In the genomic region with DNA sequence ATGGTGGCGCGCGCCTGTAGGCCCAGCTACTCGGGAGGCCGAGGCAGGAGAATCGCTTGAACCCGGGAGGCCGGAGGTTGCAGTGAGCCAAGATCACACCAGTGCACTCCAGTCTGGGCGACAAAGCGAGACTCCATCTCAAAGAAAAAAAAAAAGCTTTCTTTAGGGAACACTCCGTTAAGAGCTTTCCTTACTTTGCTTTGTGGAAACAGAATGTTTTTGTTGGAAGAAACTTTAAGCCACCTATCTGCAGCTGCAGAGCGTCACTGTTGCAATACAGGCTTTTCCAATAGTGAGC, we compare ENCODE assay signal across 8 cellular contexts. TPM values are rescaled to one million over a fixed set of nuclear protein-coding genes. Genes with fewer than 3 reads are reported as not detected.
DNase-seq lines count a peak whose midpoint lies in the region; TF ChIP-seq lines count a peak whose summit lies in the region.

No MANE protein-coding gene starts in this region.

- peak overlapping the region; percentile 75 for H2AFZ ChIP-seq in hepatocyte

- H3K27ac ChIP-seq in HL-60 (replicated peaks) (peak overlapping the region; percentile 88), hepatocyte (peak overlapping the region; percentile 93), spleen (peak overlapping the region; percentile 96 to 99 (median 98))

- H3K4me2 ChIP-seq in hepatocyte, result peak overlapping the region; percentile 90

- H3K4me3 Mint-ChIP-seq in activated CD4-positive, alpha-beta memory T cell treated with anti-CD3 and anti-CD28 coated beads, Interleukin-2, amount 10 ng/mL, durations not matched to agents 7 days and 5 days, result peak overlapping the region; percentile 84

- H4K20me1 ChIP-seq in hepatocyte (ENCODE audit: insufficient read depth, poor library complexity, severe bottlenecking), result no peaks in the 10 kb centered on the region

- no peaks in the 10 kb centered on the region for H3K9me2 ChIP-seq in hepatocyte (replicated peaks; ENCODE audit: insufficient read depth)

- peaks cover 24% of the 10 kb centered on the region for H3K9me3 Mint-ChIP-seq in activated CD4-positive, alpha-beta memory T cell treated with anti-CD3 and anti-CD28 coated beads, Interleukin-2, amount 10 ng/mL, durations not matched to agents 7 days and 5 days

- CTCF ChIA-PET in activated CD4-positive, alpha-beta memory T cell treated with anti-CD3 and anti-CD28 coated beads, Interleukin-2, amount 10 ng/mL, durations not matched to agents 7 days and 5 days (lab: Charles Lee), result interaction anchor here (0.8 to 3.2 kb wide), 7 partner anchors 15 to 99 kb away, joined by 3 to 24 read pairs (median 9); no protein-coding TSS in a partner anchor

- peaks cover 50% of the 10 kb centered on the region for H3K4me1 Mint-ChIP-seq in activated CD4-positive, alpha-beta memory T cell treated with anti-CD3 and anti-CD28 coated beads, Interleukin-2, amount 10 ng/mL, durations not matched to agents 7 days and 5 days

- POLR2A ChIA-PET in activated CD4-positive, alpha-beta memory T cell treated with anti-CD3 and anti-CD28 coated beads, Interleukin-2, amount 10 ng/mL, durations not matched to agents 7 days and 5 days (lab: Charles Lee), result interaction anchor here (0.7 to 6.9 kb wide), 13 partner anchors 9 to 98 kb away, joined by 3 to 146 read pairs (median 7); no protein-coding TSS in a partner anchor

- no peaks in the 10 kb centered on the region for H3K27me3 ChIP-seq in HL-60 (ENCODE audit: insufficient read depth, poor library complexity, severe bottlenecking)
- H3K27me3 ChIP-seq in hepatocyte, result no peaks in the 10 kb centered on the region
- H3K27me3 ChIP-seq in spleen (replicated peaks in 1 of 7), result no peaks in the 10 kb centered on the region

- H3K79me2 ChIP-seq in hepatocyte, result no peaks in the 10 kb centered on the region

- H3K4me3 ChIP-seq in HL-60 (replicated peaks; ENCODE audit: insufficient read depth, low read length), result peak overlapping the region; percentile 70; the same call in 1 of the 2 replicates
- peak overlapping the region; percentile 73 for H3K4me3 ChIP-seq in hepatocyte
- H3K4me3 ChIP-seq in spleen, result peak overlapping the region in 7 of 8 donors; percentile 61 to 84 (median 67)

- WGBS in hepatocyte (ENCODE audit: low lambda C conversion rate, missing lambda C conversion rate), result 97% methylated on average over 12 of the region's 12 CpGs
- whole genome bisulfite sequencing in spleen, 5 donors, result 92 to 96% (median 93%) methylated on average over 12 of the region's 12 CpGs

- peaks cover 32% of the 10 kb centered on the region for H3K36me3 Mint-ChIP-seq in activated CD4-positive, alpha-beta memory T cell treated with anti-CD3 and anti-CD28 coated beads, Interleukin-2, amount 10 ng/mL, durations not matched to agents 7 days and 5 days (ENCODE audit: low read depth)

- peak overlapping the region; percentile 97 for H3K27ac Mint-ChIP-seq in activated CD4-positive, alpha-beta memory T cell treated with anti-CD3 and anti-CD28 coated beads, Interleukin-2, amount 10 ng/mL, durations not matched to agents 7 days and 5 days

- intact Hi-C loops in spleen (cut with DNase I; ENCODE audit: low total_unique reads), result no loop called here

- TF ChIP-seq CTCF in HL-60 (IDR thresholded peaks at IDR 0.05; ENCODE audit: insufficient read depth, low read length) (no peak), hepatocyte (IDR thresholded peaks at IDR 0.05; ENCODE audit: poor library complexity) (no peak), spleen (IDR thresholded peaks at IDR 0.05 in 8 of 11, conservative IDR thresholded peaks at IDR 0.05 in 3 of 11) (no peak)

- no peaks in the 10 kb centered on the region for H3K36me3 ChIP-seq in hepatocyte (replicated peaks; ENCODE audit: insufficient read depth, low read depth)
- H3K36me3 ChIP-seq in spleen, result no peaks in the 10 kb centered on the region

- TF ChIP-seq POLR2A in spleen (IDR thresholded peaks at IDR 0.05), result no peak

- DNase-seq in HL-60 (ENCODE audit: low read depth in 1 of 2, low spot score in 1 of 2) (no peak), hepatocyte (ENCODE audit: low spot score) (no peak), spleen (no peak), HK-2 (ENCODE audit: unreplicated experiment) (no peak), DMS153 (lab: John Stamatoyannopoulos, UW) (no peak), kidney tubule cell (ENCODE audit: low spot score) (no peak)
- no peak for DNase-seq in activated CD4-positive, alpha-beta memory T cell treated with anti-CD3 and anti-CD28 coated beads, Interleukin-2, amount 10 ng/mL, durations not matched to agents 7 days and 5 days
- no peak for DNase-seq in activated effector memory CD4-positive, alpha-beta T cell treated with anti-CD3 and anti-CD28 coated beads, Interleukin-2, amount 50 U/mL, for 16 hours

- H3K27me3 Mint-ChIP-seq in activated CD4-positive, alpha-beta memory T cell treated with anti-CD3 and anti-CD28 coated beads, Interleukin-2, amount 10 ng/mL, durations not matched to agents 7 days and 5 days, result no peaks in the 10 kb centered on the region

- H3K4me1 ChIP-seq in hepatocyte (ENCODE audit: insufficient read depth) (no peaks in the 10 kb centered on the region), spleen (peaks cover 11 to 51% (median 25%) of the 10 kb centered on the region in 6 donors)

- H3K9me3 ChIP-seq in hepatocyte (ENCODE audit: low read depth), result no peaks in the 10 kb centered on the region
- H3K9me3 ChIP-seq in spleen, result peaks cover 0 to 31% (median 6%) of the 10 kb centered on the region in 8 donors

RNA-seq across cellular contexts. Expression of a gene that starts 0.6 kb away (rescaled TPM):
- total RNA-seq in activated CD4-positive, alpha-beta memory T cell treated with anti-CD3 and anti-CD28 coated beads, Interleukin-2, amount 10 ng/mL, durations not matched to agents 7 days and 5 days, result 10 to 100 TPM; 16.7 to 18.5 TPM
- 7.4 and 9.7 TPM in 2 replicates for total RNA-seq in hepatocyte
- polyA plus RNA-seq in hepatocyte, result 8.7 TPM in 2 replicates
- 10 to 100 TPM; 12.1 to 30.2 (median 22.2) TPM for total RNA-seq in spleen
- 10 to 100 TPM in 1 of 3 donors, 1 to 10 TPM in 2; 8.9 to 12.5 (median 9.0) TPM for polyA plus RNA-seq in spleen
